In genomic region chr17:79144090-79144610, GRCh38 we compare ENCODE assay signal across 26 cellular contexts.
"Had no signal": no experiment of that assay in that cellular context is flagged by ENCODE, and none has a peak within 500 bp of the region (broad histone marks: within the 10 kb centered on the region; RNA-seq: fewer than 3 reads in every experiment).

No MANE protein-coding gene starts in this region.

- H3K27ac ChIP-seq: ascending aorta, cardiac muscle cell, coronary artery, SJCRH30 had no signal

- ATAC-seq: Panc1 had no signal

- H3K9ac ChIP-seq: SK-N-SH had no signal

- H3K4me1 ChIP-seq: ascending aorta, SJCRH30 had no signal

- H3K4me2 ChIP-seq: SK-N-SH had no signal

- H3K4me3 ChIP-seq: ascending aorta, cardiac muscle cell, coronary artery, MG63, SJCRH30 had no signal

- H3K27me3 ChIP-seq: ascending aorta, cardiac muscle cell had no signal

- H3K36me3 ChIP-seq: ascending aorta, cardiac muscle cell, MG63, SJCRH30 had no signal

- H3K9me3 ChIP-seq: ascending aorta, MG63, SJCRH30, SK-N-SH had no signal

- DNase-seq: activated B cell treated with CpG ODN at 0.5 μM for 24 hours; activated CD4-positive, alpha-beta memory T cell treated with anti-CD3 and anti-CD28 coated beads, Interleukin-2, amount 10 ng/mL, durations not matched to agents 7 days and 5 days; activated CD4-positive, alpha-beta T cell treated with anti-CD3 and anti-CD28 coated beads for 4 hours; activated CD4-positive, CD25-positive, alpha-beta regulatory T cell treated with anti-CD3 and anti-CD28 coated beads, Interleukin-2, amount 50 U/mL, for 72 hours; activated CD8-positive, alpha-beta memory T cell treated with anti-CD3 and anti-CD28 coated beads for 24 hours; activated gamma-delta T cell; activated naive CD4-positive, alpha-beta T cell treated with Interleukin-2 at 50 U/mL for 16 hours; activated naive CD8-positive, alpha-beta T cell treated with anti-CD3 and anti-CD28 coated beads, Interleukin-2, amount 10 ng/mL, durations not matched to agents 7 days and 5 days; activated T-cell treated with anti-CD3 and anti-CD28 coated beads, Interleukin-2, amount 50 U/mL, for 24 hours; amygdala; MG63; NCI-H1048; NCI-H1105 treated with DMSO at 0.1 percent for 48 hours; NCI-H1436; NCI-H1694; NCI-H1930; NCI-H345; NCI-H524 treated with DMSO at 0.1 percent for 48 hours; SHP77; SJCRH30; SK-N-SH had no signal

- H3K9me2 ChIP-seq: SK-N-SH had no signal

- FAIRE-seq: TTC549 had no signal
